ENCODE assay signal across 1 cellular context in the genomic region with DNA sequence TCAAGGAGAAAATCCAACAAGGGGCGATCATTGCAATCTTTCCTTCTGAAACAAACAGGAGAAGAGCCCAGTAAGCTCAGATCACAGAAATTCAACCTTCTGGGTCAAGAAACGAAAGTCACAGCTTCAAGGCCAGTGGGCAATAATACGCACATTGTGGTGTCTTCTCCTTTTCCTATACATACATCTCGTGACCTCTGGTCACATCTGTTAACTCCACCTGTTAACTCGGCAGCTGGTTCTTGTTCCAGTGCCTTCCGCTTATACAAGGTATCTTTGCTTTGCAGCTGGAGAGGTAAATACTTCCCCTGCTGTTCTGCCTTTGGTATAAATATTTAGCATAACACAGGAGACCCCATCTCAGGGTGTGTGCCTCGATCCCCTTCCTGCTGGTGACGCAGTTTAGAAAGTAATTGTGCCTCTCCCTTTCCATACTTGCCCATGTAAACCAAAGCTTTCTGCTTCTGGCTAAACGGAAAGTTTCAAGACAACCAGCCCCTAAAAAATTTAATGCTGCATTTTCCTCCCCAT.
TF ChIP-seq lines count a peak whose summit lies in the region.

No MANE protein-coding gene starts in this region.

TF ChIP-seq in WTC11, 78 proteins besides CTCF, POLR2A, EP300 and RAD21 (continued from another document):
- TF ChIP-seq, protein P1, sequence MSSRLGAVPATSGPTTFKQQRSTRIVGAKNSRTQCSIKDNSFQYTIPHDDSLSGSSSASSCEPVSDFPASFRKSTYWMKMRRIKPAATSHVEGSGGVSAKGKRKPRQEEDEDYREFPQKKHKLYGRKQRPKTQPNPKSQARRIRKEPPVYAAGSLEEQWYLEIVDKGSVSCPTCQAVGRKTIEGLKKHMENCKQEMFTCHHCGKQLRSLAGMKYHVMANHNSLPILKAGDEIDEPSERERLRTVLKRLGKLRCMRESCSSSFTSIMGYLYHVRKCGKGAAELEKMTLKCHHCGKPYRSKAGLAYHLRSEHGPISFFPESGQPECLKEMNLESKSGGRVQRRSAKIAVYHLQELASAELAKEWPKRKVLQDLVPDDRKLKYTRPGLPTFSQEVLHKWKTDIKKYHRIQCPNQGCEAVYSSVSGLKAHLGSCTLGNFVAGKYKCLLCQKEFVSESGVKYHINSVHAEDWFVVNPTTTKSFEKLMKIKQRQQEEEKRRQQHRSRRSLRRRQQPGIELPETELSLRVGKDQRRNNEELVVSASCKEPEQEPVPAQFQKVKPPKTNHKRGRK (CRISPR knock-in tag; IDR thresholded peaks at IDR 0.05; ENCODE audit: borderline replicate concordance), result no peak
